Comparison of ENCODE assay signal across 20 cellular contexts in genomic region chr17:62921837-62922236, GRCh38. TPM values are rescaled to one million over a fixed set of nuclear protein-coding genes. Genes with fewer than 3 reads are reported as not detected.
A peak's percentile ranks its signal among the peaks of the same experiment; 100 is the strongest.
DNase-seq lines count a peak whose midpoint lies in the region; ATAC-seq and TF ChIP-seq lines count a peak whose summit lies in the region.
"Had no signal": no experiment of that assay in that cellular context is flagged by ENCODE, and none has a peak within 500 bp of the region (broad histone marks: within the 10 kb centered on the region; RNA-seq: fewer than 3 reads in every experiment).

No MANE protein-coding gene starts in this region.

- no peak for TF ChIP-seq CTCF in osteocyte (IDR thresholded peaks at IDR 0.05)

- no peaks in the 10 kb centered on the region for H3K9me3 Mint-ChIP-seq in osteocyte (ENCODE audit: unreplicated experiment)
- H3K9me3 Mint-ChIP-seq in stimulated activated effector memory CD8-positive, alpha-beta T cell treated with anti-CD3 and anti-CD28 coated beads, Interleukin-12 subunit alpha, Interleukin-12 subunit beta, amount 100 ng/mL, for 72 hours = no peaks in the 10 kb centered on the region
- H3K9me3 Mint-ChIP-seq: CD4-positive, alpha-beta memory T cell; HFFc6 had no signal

- H3K27ac Mint-ChIP-seq in osteocyte (ENCODE audit: unreplicated experiment) = no peak overlapping the region
- H3K27ac Mint-ChIP-seq in stimulated activated effector memory CD8-positive, alpha-beta T cell treated with anti-CD3 and anti-CD28 coated beads, Interleukin-12 subunit alpha, Interleukin-12 subunit beta, amount 100 ng/mL, for 72 hours = no peak overlapping the region
- H3K27ac Mint-ChIP-seq: CD4-positive, alpha-beta memory T cell; HFFc6 had no signal

- DNase-seq in NCI-H2171 treated with DMSO at 0.1 percent for 48 hours (lab: John Stamatoyannopoulos, UW) = peak; percentile 18
- no peak for DNase-seq in NCI-H2171 (lab: John Stamatoyannopoulos, UW)
- DNase-seq in fibroblast of gingiva (ENCODE audit: low read depth) = peak; percentile 51
- DNase-seq in osteocyte (ENCODE audit: extremely low spot score, unreplicated experiment) = peak; percentile 44
- DNase-seq in islet precursor cell = no peak
- DNase-seq in AG08396 (ENCODE audit: low spot score) = no peak
- no peak for DNase-seq in stimulated activated effector memory CD8-positive, alpha-beta T cell treated with anti-CD3 and anti-CD28 coated beads, Interleukin-12 subunit alpha, Interleukin-12 subunit beta, amount 100 ng/mL, for 72 hours (ENCODE audit: low spot score in 2 of 2)
- DNase-seq: 8988T; ACHN; C1 segment of cervical spinal cord; Calu3; CD4-positive, alpha-beta memory T cell; COR-L47; DMS79; EL; GDM1; GOT3; HFFc6 had no signal

- H3K4me3 Mint-ChIP-seq in osteocyte (ENCODE audit: unreplicated experiment) = no peak overlapping the region
- no peak overlapping the region for H3K4me3 Mint-ChIP-seq in stimulated activated effector memory CD8-positive, alpha-beta T cell treated with anti-CD3 and anti-CD28 coated beads, Interleukin-12 subunit alpha, Interleukin-12 subunit beta, amount 100 ng/mL, for 72 hours
- H3K4me3 Mint-ChIP-seq: CD4-positive, alpha-beta memory T cell; HFFc6 had no signal

- no peaks in the 10 kb centered on the region for H3K36me3 Mint-ChIP-seq in osteocyte (ENCODE audit: unreplicated experiment)
- no peaks in the 10 kb centered on the region for H3K36me3 Mint-ChIP-seq in stimulated activated effector memory CD8-positive, alpha-beta T cell treated with anti-CD3 and anti-CD28 coated beads, Interleukin-12 subunit alpha, Interleukin-12 subunit beta, amount 100 ng/mL, for 72 hours
- H3K36me3 Mint-ChIP-seq: CD4-positive, alpha-beta memory T cell had no signal

- no peak for ATAC-seq in stimulated activated effector memory CD8-positive, alpha-beta T cell treated with anti-CD3 and anti-CD28 coated beads, Interleukin-12 subunit alpha, Interleukin-12 subunit beta, amount 100 ng/mL, for 72 hours
- ATAC-seq: A549, GM12878 had no signal

- H3K4me1 Mint-ChIP-seq in osteocyte (ENCODE audit: unreplicated experiment) = peaks cover 10% of the 10 kb centered on the region
- no peaks in the 10 kb centered on the region for H3K4me1 Mint-ChIP-seq in stimulated activated effector memory CD8-positive, alpha-beta T cell treated with anti-CD3 and anti-CD28 coated beads, Interleukin-12 subunit alpha, Interleukin-12 subunit beta, amount 100 ng/mL, for 72 hours
- H3K4me1 Mint-ChIP-seq: CD4-positive, alpha-beta memory T cell had no signal

- peaks cover 5% of the 10 kb centered on the region for H3K27me3 Mint-ChIP-seq in osteocyte (ENCODE audit: unreplicated experiment)

RNA-seq across cellular contexts. Expression of gene TANC2, which starts 44.2 kb away (rescaled TPM):
- 40.3 and 41.1 TPM in 2 replicates for total RNA-seq in osteocyte

Comparison
In these comparisons a context has a peak if more than half of its experiments do, and no peak if none do; other contexts are left out.
1. DNase-seq: peak in NCI-H2171 treated with DMSO at 0.1 percent for 48 hours (single experiment), fibroblast of gingiva (single experiment) and osteocyte (single experiment); none in NCI-H2171 (single experiment), islet precursor cell (single experiment), AG08396 (single experiment) and stimulated activated effector memory CD8-positive, alpha-beta T cell treated with anti-CD3 and anti-CD28 coated beads, Interleukin-12 subunit alpha, Interleukin-12 subunit beta, amount 100 ng/mL, for 72 hours (0 of 2).